ENCODE assay signal across 8 cellular contexts in the genomic region with DNA sequence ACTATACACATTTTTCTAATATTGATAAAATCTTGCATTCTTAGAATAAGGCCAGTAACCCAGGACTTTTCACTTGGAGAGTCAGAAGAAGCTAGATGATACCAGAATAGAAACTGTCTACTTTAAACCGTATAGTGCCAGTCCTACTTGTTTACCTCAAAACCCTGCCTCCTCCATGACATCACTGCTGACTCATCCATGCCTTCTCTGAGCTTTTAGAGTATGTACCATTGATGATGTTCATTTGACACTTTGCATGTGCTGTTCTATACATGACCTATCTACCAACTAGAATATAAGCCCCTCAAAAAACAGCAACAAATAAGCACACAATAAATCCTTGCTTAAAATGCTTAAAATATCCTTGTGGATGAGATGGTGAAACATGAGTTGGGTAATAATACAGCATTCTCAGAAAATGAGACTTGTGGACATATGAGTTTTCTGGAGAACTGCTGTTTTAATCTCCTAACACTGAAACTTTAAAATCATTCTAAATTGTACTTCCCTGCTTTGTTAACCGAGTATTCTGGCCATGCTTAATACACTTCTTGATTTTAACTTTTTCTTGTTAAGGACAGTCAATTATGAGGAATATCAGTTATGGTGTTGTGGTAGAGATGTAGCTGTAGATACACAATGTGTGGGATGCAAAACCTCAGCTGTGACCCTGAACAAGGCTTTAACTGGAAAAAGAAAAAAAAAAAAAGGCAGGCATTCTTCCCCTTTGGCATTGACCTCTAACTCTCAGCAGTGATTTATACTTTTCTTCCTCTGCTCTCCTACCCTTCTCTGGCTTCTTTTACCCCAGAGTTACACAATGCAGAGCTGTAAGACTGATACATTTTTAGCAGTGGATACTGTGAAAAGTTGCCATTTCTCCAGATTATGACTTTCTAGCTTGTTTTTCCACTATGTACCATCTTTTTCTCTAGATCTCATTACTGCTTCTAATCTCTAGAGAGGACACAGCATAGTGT. TPM values are rescaled to one million over a fixed set of nuclear protein-coding genes. Genes with fewer than 3 reads are reported as not detected.
DNase-seq lines count a peak whose midpoint lies in the region; ATAC-seq and TF ChIP-seq lines count a peak whose summit lies in the region.

No MANE protein-coding gene starts in this region.

- peak overlapping the region; percentile 85 for H3K27ac ChIP-seq in subcutaneous abdominal adipose tissue (ENCODE audit: low read depth, low read length)

- no peaks in the 10 kb centered on the region for H3K9me3 ChIP-seq in subcutaneous abdominal adipose tissue (ENCODE audit: control insufficient read depth in 5 of 5, low read length in 5 of 5)

- in situ Hi-C loops in astrocyte of the cerebellum (cut with HindIII; ENCODE audit: low sequenced_read_pairs) = no loop called here

- H3K4me3 ChIP-seq in astrocyte of the cerebellum (ENCODE audit: low read depth, low read length) (peak overlapping the region; percentile 74), subcutaneous abdominal adipose tissue (ENCODE audit: low read depth in 1 of 5, low read length in 5 of 5) (peak overlapping the region in 1 of 5 donors; percentile 79)

- peaks cover 6 to 44% (median 39%) of the 10 kb centered on the region in 5 donors for H3K4me1 ChIP-seq in subcutaneous abdominal adipose tissue (ENCODE audit: control insufficient read depth in 5 of 5, insufficient read depth in 5 of 5, low read length in 5 of 5)

- peak; percentile 38 for ATAC-seq in HG03175 (IDR thresholded peaks at IDR 0.05; ENCODE audit: unreplicated experiment)

- H3K9ac ChIP-seq in subcutaneous abdominal adipose tissue (ENCODE audit: low read length in 5 of 5) = peak overlapping the region in 2 of 5 donors; percentile 8 to 36

- H3K27me3 ChIP-seq in subcutaneous abdominal adipose tissue (ENCODE audit: control insufficient read depth in 5 of 5, insufficient read depth in 4 of 5, low read length in 5 of 5) = no peaks in the 10 kb centered on the region

- H3K36me3 ChIP-seq in subcutaneous abdominal adipose tissue (ENCODE audit: control insufficient read depth in 5 of 5, insufficient read depth in 5 of 5, low read length in 5 of 5) = no peaks in the 10 kb centered on the region

- DNase-seq in NOMO-1 treated with DMSO at 0.1 percent for 48 hours (lab: John Stamatoyannopoulos, UW; ENCODE audit: unreplicated experiment) = peak; percentile 47
- DNase-seq in NOMO-1 treated with dmso at 0.1 percent for 144 hours (lab: John Stamatoyannopoulos, UW; ENCODE audit: unreplicated experiment) = no peak
- DNase-seq in T-helper 1 cell = peak in 3 of 5 donors; percentile 18 to 84 (median 22)
- DNase-seq in astrocyte of the cerebellum (ENCODE audit: low read depth) = peak; percentile 55
- DNase-seq in lung microvascular endothelial cell (ENCODE audit: low read depth in 2 of 2) = peak; percentile 89 to 93
- DNase-seq in GM19238 (ENCODE audit: insufficient read length, low spot score) = no peak

- no peak for TF ChIP-seq CTCF in astrocyte of the cerebellum (IDR thresholded peaks at IDR 0.05; ENCODE audit: low read depth, low read length, missing control alignments)

RNA-seq across cellular contexts. Expression of a gene that starts 2.3 kb away (rescaled TPM):
- 106 and 142 TPM in 2 replicates for total RNA-seq in lung microvascular endothelial cell

Comparison
In these comparisons a context has a peak if more than half of its experiments do, and no peak if none do; other contexts are left out.
1. DNase-seq: peak in NOMO-1 treated with DMSO at 0.1 percent for 48 hours (single experiment), T-helper 1 cell (3 of 5), astrocyte of the cerebellum (single experiment) and lung microvascular endothelial cell (2 of 2); none in NOMO-1 treated with dmso at 0.1 percent for 144 hours (single experiment) and GM19238 (single experiment).